22 cellular contexts compared by ENCODE assay signal in the genomic region with DNA sequence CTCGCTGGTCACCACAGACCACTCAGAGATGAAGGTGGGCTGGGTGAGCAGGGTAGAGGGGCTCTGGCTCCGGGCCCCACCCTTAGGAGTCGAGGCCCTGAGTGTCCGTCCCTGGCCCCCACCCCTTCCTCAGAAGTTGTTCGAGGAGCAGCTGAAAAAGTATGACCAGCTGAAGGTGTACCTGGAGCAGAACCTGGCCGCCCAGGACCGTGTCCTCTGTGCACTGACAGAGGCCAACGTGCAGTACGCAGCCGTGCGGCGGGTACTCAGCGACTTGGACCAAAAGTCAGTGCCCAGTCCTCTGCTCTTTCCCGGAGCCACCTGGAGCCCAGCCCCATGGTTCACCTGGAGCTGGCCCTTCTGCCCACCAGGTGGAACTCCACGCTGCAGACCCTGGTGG.
"Had no signal": no experiment of that assay in that cellular context is flagged by ENCODE, and none has a peak within 500 bp of the region (broad histone marks: within the 10 kb centered on the region; RNA-seq: fewer than 3 reads in every experiment).

No MANE protein-coding gene starts in this region.

- ATAC-seq: left ventricle myocardium superior, lower lobe of right lung, natural killer cell, pancreas had no signal

- H3K27me3 ChIP-seq: neutrophil, pancreas, right lobe of liver, stomach, thyroid gland, vagina had no signal

- H3K4me3 ChIP-seq: coronary artery, lower lobe of right lung, pancreas, right lobe of liver, smooth muscle cell, stomach, thyroid gland, vagina had no signal

- H3K9me3 ChIP-seq: lower lobe of right lung, neutrophil, pancreas, right lobe of liver, stomach, thyroid gland, vagina had no signal

- DNase-seq: dermis blood vessel endothelial cell; effector memory CD4-positive, alpha-beta T cell; left ventricle myocardium superior; lower lobe of right lung; natural killer cell; retina; stimulated activated CD4-positive, alpha-beta T cell treated with anti-CD3 and anti-CD28 coated beads, Interleukin-12 subunit alpha, Interleukin-12 subunit beta, amount 100 ng/mL, for 4 hours; stimulated activated CD4-positive, alpha-beta T cell treated with anti-CD3 and anti-CD28 coated beads, Interleukin-1b, Interleukin-23, amount 100 ng/mL, for 48 hours; stimulated activated CD4-positive, alpha-beta T cell treated with anti-CD3 and anti-CD28 coated beads, Interleukin-4, amount 100 ng/mL, for 1 hour; stimulated activated CD8-positive, alpha-beta memory T cell treated with anti-CD3 and anti-CD28 coated beads, Interleukin-4, amount 100 ng/mL, for 48 hours; stimulated activated naive CD4-positive, alpha-beta T cell treated with Interleukin-2 at 50 U/mL for 16 hours; stomach; thyroid gland; trophoblast cell had no signal

- H3K4me2 ChIP-seq: smooth muscle cell had no signal

- H3K27ac ChIP-seq: coronary artery, lower lobe of right lung, neutrophil, pancreas, right lobe of liver, stomach, thyroid gland, vagina had no signal

- FAIRE-seq: frontal cortex, keratinocyte, pancreas had no signal
